In genomic region chr9:21965401-21965951, GRCh38 we compare ENCODE assay signal across 8 cellular contexts. TPM values are rescaled to one million over a fixed set of nuclear protein-coding genes. Genes with fewer than 3 reads are reported as not detected.
DNase-seq lines count a peak whose midpoint lies in the region; ATAC-seq and TF ChIP-seq lines count a peak whose summit lies in the region.

No MANE protein-coding gene starts in this region.

- peak; percentile 73 for TF ChIP-seq CTCF in fibroblast of mammary gland (conservative IDR thresholded peaks at IDR 0.05; ENCODE audit: control insufficient read depth, insufficient read depth, low read depth, low read length)
- peak; percentile 64 for TF ChIP-seq CTCF in osteocyte (IDR thresholded peaks at IDR 0.05)

- ATAC-seq in GM19025 (IDR thresholded peaks at IDR 0.05; ENCODE audit: low read depth, unreplicated experiment) = peak; percentile 82
- ATAC-seq in HG03139 (IDR thresholded peaks at IDR 0.05; ENCODE audit: unreplicated experiment) = peak; percentile 89

- H3K4me3 ChIP-seq in fibroblast of mammary gland (ENCODE audit: control insufficient read depth, low read depth, low read length) = peak overlapping the region; percentile 52

- peaks cover 10% of the 10 kb centered on the region for H3K9me3 Mint-ChIP-seq in osteocyte (ENCODE audit: unreplicated experiment)

- peaks cover 12% of the 10 kb centered on the region for H3K36me3 Mint-ChIP-seq in osteocyte (ENCODE audit: unreplicated experiment)

- H3K27ac Mint-ChIP-seq in osteocyte (ENCODE audit: unreplicated experiment) = no peak overlapping the region

- DNase-seq in Ammon's horn (ENCODE audit: low spot score) = peak; percentile 19
- peak; percentile 60 to 63 for DNase-seq in activated CD4-positive, alpha-beta T cell treated with anti-CD3 and anti-CD28 coated beads, Interleukin-2, amount 50 U/mL, for 48 hours
- peak; percentile 77 for DNase-seq in fibroblast of mammary gland (ENCODE audit: low read depth)
- DNase-seq in osteocyte (ENCODE audit: extremely low spot score, unreplicated experiment) = no peak
- DNase-seq in SHP77 treated with DMSO at 0.1 percent for 48 hours (lab: John Stamatoyannopoulos, UW) = no peak
- DNase-seq in cerebellar nuclear complex (lab: John Stamatoyannopoulos, UW) = no peak

- peaks cover 90% of the 10 kb centered on the region for H3K27me3 Mint-ChIP-seq in osteocyte (ENCODE audit: unreplicated experiment)

- peaks cover 28% of the 10 kb centered on the region for H3K4me1 Mint-ChIP-seq in osteocyte (ENCODE audit: unreplicated experiment)

- H3K4me3 Mint-ChIP-seq in osteocyte (ENCODE audit: unreplicated experiment) = peak overlapping the region; percentile 71

RNA-seq across cellular contexts. Expression of gene CDKN2A, which starts 28.7 kb away (rescaled TPM):
- total RNA-seq in osteocyte = 14.3 and 16.0 TPM in 2 replicates

RNA-seq across cellular contexts. Expression of gene CDKN2B-AS1, which starts 29.1 kb away (rescaled TPM):
- 4.0 and 5.2 TPM in 2 replicates for total RNA-seq in osteocyte

RNA-seq across cellular contexts. Expression of gene CDKN2B, which starts 43.6 kb away (rescaled TPM):
- 22.9 and 23.3 TPM in 2 replicates for total RNA-seq in osteocyte

Comparison
In these comparisons a context has a peak if more than half of its experiments do, and no peak if none do; other contexts are left out.
1. DNase-seq: peak in Ammon's horn (single experiment), activated CD4-positive, alpha-beta T cell treated with anti-CD3 and anti-CD28 coated beads, Interleukin-2, amount 50 U/mL, for 48 hours (2 of 2) and fibroblast of mammary gland (single experiment); none in osteocyte (single experiment), SHP77 treated with DMSO at 0.1 percent for 48 hours (single experiment) and cerebellar nuclear complex (0 of 2).